9 cellular contexts compared by ENCODE assay signal in the genomic region with DNA sequence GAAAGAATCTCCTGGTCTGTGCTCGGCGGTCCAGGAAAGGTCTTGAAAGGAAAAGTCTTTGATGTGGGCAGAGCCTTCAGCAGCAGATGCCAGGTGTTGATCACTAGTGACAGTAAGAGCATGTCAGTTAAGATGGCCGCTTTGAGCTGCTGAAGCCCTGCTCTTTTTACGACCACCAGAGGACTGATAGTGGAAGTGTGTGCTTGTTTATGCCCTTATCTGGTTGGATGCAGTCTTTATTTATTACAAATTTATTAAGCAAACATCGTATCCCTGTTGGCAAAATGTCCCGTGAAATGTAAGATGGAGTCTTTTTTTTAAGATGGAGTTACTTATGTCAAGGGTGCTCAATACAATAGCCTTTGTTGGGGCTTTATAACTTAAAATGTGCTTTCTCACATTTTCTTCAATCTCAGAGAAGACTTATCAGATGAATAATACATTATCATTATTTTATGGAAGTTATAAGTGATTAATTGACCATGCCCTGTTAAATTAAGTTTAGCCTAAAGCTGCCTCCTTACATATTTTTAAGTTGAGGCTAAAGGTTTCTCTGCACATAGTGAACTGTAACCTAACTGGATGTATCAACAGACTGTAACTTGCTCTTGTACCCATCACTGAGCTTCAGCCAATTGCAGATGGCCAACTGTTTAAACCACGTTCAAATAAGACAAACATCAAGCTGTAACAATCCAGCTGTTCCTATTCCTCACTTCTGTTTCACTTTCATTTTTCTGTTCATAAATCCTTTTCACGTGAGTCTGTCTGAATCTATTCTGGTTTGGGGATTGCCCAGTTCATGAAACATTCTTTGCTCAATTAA.
A peak's percentile ranks its signal among the peaks of the same experiment; 100 is the strongest.
DNase-seq lines count a peak whose midpoint lies in the region; ATAC-seq and TF ChIP-seq lines count a peak whose summit lies in the region.
"Had no signal": no experiment of that assay in that cellular context is flagged by ENCODE, and none has a peak within 500 bp of the region (broad histone marks: within the 10 kb centered on the region; RNA-seq: fewer than 3 reads in every experiment).

No MANE protein-coding gene starts in this region.

- no peaks in the 10 kb centered on the region for H3K4me1 ChIP-seq in gastrocnemius medialis

- peak overlapping the region in 1 of 4 donors; percentile 32 for H3K4me3 ChIP-seq in gastrocnemius medialis

- no peaks in the 10 kb centered on the region for H3K9me3 ChIP-seq in gastrocnemius medialis
- H3K9me3 ChIP-seq: neutrophil had no signal

- in situ Hi-C loops in gastrocnemius medialis (cut with MboI; ENCODE audit: low sequenced_read_pairs in 4 of 4): no loop called here

- TF ChIP-seq POLR2A in gastrocnemius medialis (IDR thresholded peaks at IDR 0.05): no peak

- H3K27ac ChIP-seq in gastrocnemius medialis: no peak overlapping the region
- H3K27ac ChIP-seq: neutrophil had no signal

- no peaks in the 10 kb centered on the region for H3K27me3 ChIP-seq in gastrocnemius medialis

- H3K36me3 ChIP-seq in gastrocnemius medialis: no peaks in the 10 kb centered on the region
- H3K36me3 ChIP-seq: neutrophil had no signal

- ATAC-seq in GM18858 (IDR thresholded peaks at IDR 0.05; ENCODE audit: unreplicated experiment): peak; percentile 50
- peak; percentile 76 for ATAC-seq in HG02623 (IDR thresholded peaks at IDR 0.05; ENCODE audit: unreplicated experiment)
- peak; percentile 34 for ATAC-seq in left colon
- ATAC-seq in gastrocnemius medialis: no peak

- intact Hi-C loops in left colon (cut with DNase I, micrococcal nuclease): no loop called here
- intact Hi-C loops in gastrocnemius medialis (cut with DNase I; ENCODE audit: low total_unique reads): no loop called here

- DNase-seq in RPMI7951 (ENCODE audit: low read depth) (peak; percentile 71), left colon (no peak), NK-92 (lab: John Stamatoyannopoulos, UW; ENCODE audit: unreplicated experiment) (no peak), gastrocnemius medialis (no peak), HuH-7 (ENCODE audit: low spot score) (no peak), NCI-H187 (lab: John Stamatoyannopoulos, UW) (no peak)

- no peak for TF ChIP-seq CTCF in gastrocnemius medialis (IDR thresholded peaks at IDR 0.05 in 4 of 5, conservative IDR thresholded peaks at IDR 0.05 in 1 of 5)

Comparison
In these comparisons a context has a peak if more than half of its experiments do, and no peak if none do; other contexts are left out.
1. ATAC-seq: peak in GM18858 (single experiment), HG02623 (single experiment) and left colon (single experiment); none in gastrocnemius medialis (0 of 2).